ENCODE assay signal across 1 cellular context in the genomic region with DNA sequence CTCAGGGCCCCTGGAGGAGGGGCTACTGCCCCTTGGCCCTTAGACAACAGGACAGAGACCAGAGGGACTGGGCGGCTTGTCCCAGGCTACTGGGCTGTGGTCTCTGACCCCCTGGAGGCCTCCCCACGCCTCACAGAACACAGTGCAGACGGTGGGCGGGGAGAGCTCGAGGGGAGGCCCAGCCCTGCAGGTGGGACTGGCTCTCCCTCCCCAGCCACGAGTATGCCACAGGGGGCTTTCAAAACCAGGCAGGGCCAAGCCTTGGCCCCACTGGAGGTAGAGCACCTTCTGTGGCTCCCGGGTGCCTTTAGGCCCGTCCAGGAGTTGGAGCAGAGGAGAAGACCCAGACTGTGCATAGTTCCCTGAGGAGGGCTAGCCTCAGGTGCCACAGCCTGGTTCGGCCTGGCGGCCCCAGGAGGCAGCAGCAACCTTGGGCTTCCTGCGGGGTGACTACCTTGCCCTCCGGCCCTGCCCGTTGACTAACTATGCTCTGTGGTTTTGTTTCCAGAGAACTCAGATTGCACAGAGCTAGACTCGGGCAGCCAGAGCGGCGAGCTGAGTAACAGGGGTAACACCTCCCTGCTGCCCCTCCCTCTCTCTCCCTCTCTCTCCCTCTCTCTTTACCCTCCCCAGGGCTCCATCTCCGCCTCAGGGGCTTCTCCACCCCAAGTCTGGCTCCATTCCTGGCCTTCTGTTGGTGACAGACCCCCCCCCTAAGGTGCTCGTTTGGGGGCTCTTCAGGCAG.
TF ChIP-seq lines count a peak whose summit lies in the region.

No MANE protein-coding gene starts in this region.

TF ChIP-seq in liver, 16 proteins besides CTCF, POLR2A, EP300 and RAD21 (continued from another document):
- no peak for TF ChIP-seq REST (IDR thresholded peaks at IDR 0.05)
- TF ChIP-seq HNF4A (conservative IDR thresholded peaks at IDR 0.05): no peak
- no peak for TF ChIP-seq ATF3 (IDR thresholded peaks at IDR 0.05)
- TF ChIP-seq TAF1 (conservative IDR thresholded peaks at IDR 0.05): no peak
- TF ChIP-seq GABPA (IDR thresholded peaks at IDR 0.05 in 1 of 2, conservative IDR thresholded peaks at IDR 0.05 in 1 of 2): no peak
- no peak for TF ChIP-seq YY1 (IDR thresholded peaks at IDR 0.05)
- TF ChIP-seq FOXA2 (IDR thresholded peaks at IDR 0.05): no peak
- no peak for TF ChIP-seq HNF4G (IDR thresholded peaks at IDR 0.05)
- no peak for TF ChIP-seq MAX (IDR thresholded peaks at IDR 0.05)
- TF ChIP-seq JUND (IDR thresholded peaks at IDR 0.05): no peak
- TF ChIP-seq FOXA1 (IDR thresholded peaks at IDR 0.05): no peak
- TF ChIP-seq SP1 (IDR thresholded peaks at IDR 0.05): no peak
- no peak for TF ChIP-seq NR2F2 (IDR thresholded peaks at IDR 0.05)
TF ChIP-seq in liver: peak in this region for 0.
